In genomic region chr19:6108721-6109633, GRCh38 we compare ENCODE assay signal across 8 cellular contexts. TPM values are rescaled to one million over a fixed set of nuclear protein-coding genes. Genes with fewer than 3 reads are reported as not detected.
DNase-seq lines count a peak whose midpoint lies in the region; ATAC-seq and TF ChIP-seq lines count a peak whose summit lies in the region.

No MANE protein-coding gene starts in this region.

- H3K27ac Mint-ChIP-seq in WTC11, result no peak overlapping the region

- peaks cover 18% of the 10 kb centered on the region for H3K4me1 Mint-ChIP-seq in WTC11

- H3K9me3 ChIP-seq in colonic mucosa, result no peaks in the 10 kb centered on the region

- POLR2A ChIA-PET in WTC11 (lab: Charles Lee), result interaction anchor here (0.7 kb wide), 1 partner anchor 49 kb away, joined by 4 read pairs; no protein-coding TSS in a partner anchor

- no peaks in the 10 kb centered on the region for H3K9me3 Mint-ChIP-seq in WTC11

- H3K27ac ChIP-seq in colonic mucosa, result peak overlapping the region; percentile 71

- CTCF ChIA-PET in WTC11 (lab: Charles Lee), result interaction anchor here (0.9 to 1.8 kb wide), 4 partner anchors 16 to 305 kb away, joined by 4 to 9 read pairs (median 6); no protein-coding TSS in a partner anchor

- ATAC-seq in WTC11 (no peak), left lobe of liver (peak; percentile 11)

- no peaks in the 10 kb centered on the region for H3K36me3 Mint-ChIP-seq in WTC11

- in situ Hi-C loops in KBM-7 (cut with MboI; ENCODE audit: low pct_unique_long_range_greater_than_20kb, low sequenced_read_pairs), result no loop called here
- in situ Hi-C loops in GM13976 (cut with MboI; ENCODE audit: low sequenced_read_pairs, unreplicated experiment), result no loop called here

- peak overlapping the region; percentile 87 for H3K4me3 Mint-ChIP-seq in WTC11

- H3K27me3 ChIP-seq in colonic mucosa, result no peaks in the 10 kb centered on the region

- H3K9ac ChIP-seq in colonic mucosa (ENCODE audit: low read depth in 2 of 2, low read length in 2 of 2), result peak overlapping the region; percentile 83 to 84

- TF ChIP-seq CTCF in WTC11 (IDR thresholded peaks at IDR 0.05) (no peak), colonic mucosa (IDR thresholded peaks at IDR 0.05) (no peak), GM13976 (IDR thresholded peaks at IDR 0.05; ENCODE audit: borderline replicate concordance, control extremely low read depth, extremely low read depth, insufficient read depth, missing control alignments) (no peak)

- peak overlapping the region; percentile 57 for H3K4me3 ChIP-seq in colonic mucosa

- intact Hi-C loops in colonic mucosa (cut with DNase I), result no loop called here

- DNase-seq in AML-193 (lab: John Stamatoyannopoulos, UW) (peak; percentile 32 to 34), KBM-7 (peak; percentile 66), WTC11 (ENCODE audit: low spot score) (peak; percentile 36), colonic mucosa (peak; percentile 64), left lobe of liver (ENCODE audit: low spot score) (no peak), NCI-H128 (lab: John Stamatoyannopoulos, UW; ENCODE audit: unreplicated experiment) (no peak), GM13976 (ENCODE audit: low spot score) (no peak)
- DNase-seq in stimulated activated CD4-positive, alpha-beta T cell treated with anti-CD3 and anti-CD28 coated beads, Interleukin-4, amount 100 ng/mL, for 1 hour, result peak; percentile 68

- H3K27me3 Mint-ChIP-seq in WTC11 (ENCODE audit: low read depth), result peaks cover 70% of the 10 kb centered on the region

- no peaks in the 10 kb centered on the region for H3K36me3 ChIP-seq in colonic mucosa

- H3K4me1 ChIP-seq in colonic mucosa, result peaks cover 5% of the 10 kb centered on the region

TF ChIP-seq in WTC11, 78 proteins besides CTCF, POLR2A, EP300 and RAD21 (continues in another document):
- TF ChIP-seq GRHL2 (CRISPR knock-in tag; IDR thresholded peaks at IDR 0.05; ENCODE audit: insufficient replicate concordance, severe bottlenecking) (no peak), GABPB1 (CRISPR knock-in tag; IDR thresholded peaks at IDR 0.05) (no peak), ZNF281 (CRISPR knock-in tag; IDR thresholded peaks at IDR 0.05) (no peak), CBFB (CRISPR knock-in tag; IDR thresholded peaks at IDR 0.05; ENCODE audit: low read depth) (no peak), ZNF416 (CRISPR knock-in tag; IDR thresholded peaks at IDR 0.05) (no peak), KAT7 (CRISPR knock-in tag; IDR thresholded peaks at IDR 0.05; ENCODE audit: borderline replicate concordance) (no peak), ZNF396 (CRISPR knock-in tag; IDR thresholded peaks at IDR 0.05; ENCODE audit: borderline replicate concordance) (no peak), PRRX2 (CRISPR knock-in tag; IDR thresholded peaks at IDR 0.05) (no peak), HMGA2 (CRISPR knock-in tag; IDR thresholded peaks at IDR 0.05) (no peak)
- TF ChIP-seq, protein P1, sequence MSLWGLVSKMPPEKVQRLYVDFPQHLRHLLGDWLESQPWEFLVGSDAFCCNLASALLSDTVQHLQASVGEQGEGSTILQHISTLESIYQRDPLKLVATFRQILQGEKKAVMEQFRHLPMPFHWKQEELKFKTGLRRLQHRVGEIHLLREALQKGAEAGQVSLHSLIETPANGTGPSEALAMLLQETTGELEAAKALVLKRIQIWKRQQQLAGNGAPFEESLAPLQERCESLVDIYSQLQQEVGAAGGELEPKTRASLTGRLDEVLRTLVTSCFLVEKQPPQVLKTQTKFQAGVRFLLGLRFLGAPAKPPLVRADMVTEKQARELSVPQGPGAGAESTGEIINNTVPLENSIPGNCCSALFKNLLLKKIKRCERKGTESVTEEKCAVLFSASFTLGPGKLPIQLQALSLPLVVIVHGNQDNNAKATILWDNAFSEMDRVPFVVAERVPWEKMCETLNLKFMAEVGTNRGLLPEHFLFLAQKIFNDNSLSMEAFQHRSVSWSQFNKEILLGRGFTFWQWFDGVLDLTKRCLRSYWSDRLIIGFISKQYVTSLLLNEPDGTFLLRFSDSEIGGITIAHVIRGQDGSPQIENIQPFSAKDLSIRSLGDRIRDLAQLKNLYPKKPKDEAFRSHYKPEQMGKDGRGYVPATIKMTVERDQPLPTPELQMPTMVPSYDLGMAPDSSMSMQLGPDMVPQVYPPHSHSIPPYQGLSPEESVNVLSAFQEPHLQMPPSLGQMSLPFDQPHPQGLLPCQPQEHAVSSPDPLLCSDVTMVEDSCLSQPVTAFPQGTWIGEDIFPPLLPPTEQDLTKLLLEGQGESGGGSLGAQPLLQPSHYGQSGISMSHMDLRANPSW (CRISPR knock-in tag; conservative IDR thresholded peaks at IDR 0.05; ENCODE audit: low read depth), result no peak
- TF ChIP-seq, protein P2, sequence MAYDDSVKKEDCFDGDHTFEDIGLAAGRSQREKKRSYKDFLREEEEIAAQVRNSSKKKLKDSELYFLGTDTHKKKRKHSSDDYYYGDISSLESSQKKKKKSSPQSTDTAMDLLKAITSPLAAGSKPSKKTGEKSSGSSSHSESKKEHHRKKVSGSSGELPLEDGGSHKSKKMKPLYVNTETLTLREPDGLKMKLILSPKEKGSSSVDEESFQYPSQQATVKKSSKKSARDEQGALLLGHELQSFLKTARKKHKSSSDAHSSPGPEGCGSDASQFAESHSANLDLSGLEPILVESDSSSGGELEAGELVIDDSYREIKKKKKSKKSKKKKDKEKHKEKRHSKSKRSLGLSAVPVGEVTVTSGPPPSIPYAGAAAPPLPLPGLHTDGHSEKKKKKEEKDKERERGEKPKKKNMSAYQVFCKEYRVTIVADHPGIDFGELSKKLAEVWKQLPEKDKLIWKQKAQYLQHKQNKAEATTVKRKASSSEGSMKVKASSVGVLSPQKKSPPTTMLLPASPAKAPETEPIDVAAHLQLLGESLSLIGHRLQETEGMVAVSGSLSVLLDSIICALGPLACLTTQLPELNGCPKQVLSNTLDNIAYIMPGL (CRISPR knock-in tag; IDR thresholded peaks at IDR 0.05), result no peak
- TF ChIP-seq, protein P3, sequence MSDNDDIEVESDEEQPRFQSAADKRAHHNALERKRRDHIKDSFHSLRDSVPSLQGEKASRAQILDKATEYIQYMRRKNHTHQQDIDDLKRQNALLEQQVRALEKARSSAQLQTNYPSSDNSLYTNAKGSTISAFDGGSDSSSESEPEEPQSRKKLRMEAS (CRISPR knock-in tag; IDR thresholded peaks at IDR 0.05), result no peak
- TF ChIP-seq, protein P4, sequence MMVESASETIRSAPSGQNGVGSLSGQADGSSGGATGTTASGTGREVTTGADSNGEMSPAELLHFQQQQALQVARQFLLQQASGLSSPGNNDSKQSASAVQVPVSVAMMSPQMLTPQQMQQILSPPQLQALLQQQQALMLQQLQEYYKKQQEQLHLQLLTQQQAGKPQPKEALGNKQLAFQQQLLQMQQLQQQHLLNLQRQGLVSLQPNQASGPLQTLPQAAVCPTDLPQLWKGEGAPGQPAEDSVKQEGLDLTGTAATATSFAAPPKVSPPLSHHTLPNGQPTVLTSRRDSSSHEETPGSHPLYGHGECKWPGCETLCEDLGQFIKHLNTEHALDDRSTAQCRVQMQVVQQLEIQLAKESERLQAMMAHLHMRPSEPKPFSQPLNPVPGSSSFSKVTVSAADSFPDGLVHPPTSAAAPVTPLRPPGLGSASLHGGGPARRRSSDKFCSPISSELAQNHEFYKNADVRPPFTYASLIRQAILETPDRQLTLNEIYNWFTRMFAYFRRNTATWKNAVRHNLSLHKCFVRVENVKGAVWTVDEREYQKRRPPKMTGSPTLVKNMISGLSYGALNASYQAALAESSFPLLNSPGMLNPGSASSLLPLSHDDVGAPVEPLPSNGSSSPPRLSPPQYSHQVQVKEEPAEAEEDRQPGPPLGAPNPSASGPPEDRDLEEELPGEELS (CRISPR knock-in tag; IDR thresholded peaks at IDR 0.05), result no peak
- TF ChIP-seq, protein P5, sequence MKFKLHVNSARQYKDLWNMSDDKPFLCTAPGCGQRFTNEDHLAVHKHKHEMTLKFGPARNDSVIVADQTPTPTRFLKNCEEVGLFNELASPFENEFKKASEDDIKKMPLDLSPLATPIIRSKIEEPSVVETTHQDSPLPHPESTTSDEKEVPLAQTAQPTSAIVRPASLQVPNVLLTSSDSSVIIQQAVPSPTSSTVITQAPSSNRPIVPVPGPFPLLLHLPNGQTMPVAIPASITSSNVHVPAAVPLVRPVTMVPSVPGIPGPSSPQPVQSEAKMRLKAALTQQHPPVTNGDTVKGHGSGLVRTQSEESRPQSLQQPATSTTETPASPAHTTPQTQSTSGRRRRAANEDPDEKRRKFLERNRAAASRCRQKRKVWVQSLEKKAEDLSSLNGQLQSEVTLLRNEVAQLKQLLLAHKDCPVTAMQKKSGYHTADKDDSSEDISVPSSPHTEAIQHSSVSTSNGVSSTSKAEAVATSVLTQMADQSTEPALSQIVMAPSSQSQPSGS (CRISPR knock-in tag; IDR thresholded peaks at IDR 0.05; ENCODE audit: borderline replicate concordance, low read depth), result no peak
- TF ChIP-seq, protein P6, sequence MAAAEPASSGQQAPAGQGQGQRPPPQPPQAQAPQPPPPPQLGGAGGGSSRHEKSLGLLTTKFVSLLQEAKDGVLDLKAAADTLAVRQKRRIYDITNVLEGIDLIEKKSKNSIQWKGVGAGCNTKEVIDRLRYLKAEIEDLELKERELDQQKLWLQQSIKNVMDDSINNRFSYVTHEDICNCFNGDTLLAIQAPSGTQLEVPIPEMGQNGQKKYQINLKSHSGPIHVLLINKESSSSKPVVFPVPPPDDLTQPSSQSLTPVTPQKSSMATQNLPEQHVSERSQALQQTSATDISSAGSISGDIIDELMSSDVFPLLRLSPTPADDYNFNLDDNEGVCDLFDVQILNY (CRISPR knock-in tag; IDR thresholded peaks at IDR 0.05), result no peak

RNA-seq across cellular contexts. Expression of gene RFX2, which starts 1.3 kb away (rescaled TPM):
- total RNA-seq in WTC11 (2021), result 3.4 to 4.6 TPM (median 4.2 TPM) in 3 replicates
- 1 to 10 TPM; 6.2 to 7.3 TPM for total RNA-seq in colonic mucosa
- 2.3 TPM for total RNA-seq in left lobe of liver

RNA-seq across cellular contexts. Expression of gene ACSBG2, which starts 26.5 kb away (rescaled TPM):
- total RNA-seq in WTC11 (2021) (not detected in 3 replicates), colonic mucosa (not detected), left lobe of liver (not detected)

Comparison
In these comparisons a context has a peak if more than half of its experiments do, and no peak if none do; other contexts are left out.
1. DNase-seq: peak in AML-193 (2 of 2), KBM-7 (single experiment), WTC11 (single experiment), colonic mucosa (single experiment) and stimulated activated CD4-positive, alpha-beta T cell treated with anti-CD3 and anti-CD28 coated beads, Interleukin-4, amount 100 ng/mL, for 1 hour (single experiment); none in left lobe of liver (single experiment), NCI-H128 (single experiment) and GM13976 (single experiment).